ENCODE assay signal across 9 cellular contexts in genomic region chr2:69616755-69617154, GRCh38. TPM values are rescaled to one million over a fixed set of nuclear protein-coding genes. Genes with fewer than 3 reads are reported as not detected.
DNase-seq lines count a peak whose midpoint lies in the region; ATAC-seq and TF ChIP-seq lines count a peak whose summit lies in the region.
"Had no signal": no experiment of that assay in that cellular context is flagged by ENCODE, and none has a peak within 500 bp of the region (broad histone marks: within the 10 kb centered on the region; RNA-seq: fewer than 3 reads in every experiment).

No MANE protein-coding gene starts in this region.

- no peaks in the 10 kb centered on the region for H4K20me1 ChIP-seq in KMS-11 (ENCODE audit: insufficient read depth)

- H3K79me2 ChIP-seq in KMS-11 (ENCODE audit: insufficient read depth, low read depth), result peaks cover 28% of the 10 kb centered on the region; the same call in 1 of the 2 replicates

- DNase-seq in activated gamma-delta T cell treated with anti-CD3 and anti-CD28 coated beads, Interleukin-2, amount 50 U/mL, for 16 hours (ENCODE audit: low read depth), result peak; percentile 22
- DNase-seq in stimulated activated CD4-positive, alpha-beta T cell treated with anti-CD3 and anti-CD28 coated beads, Interleukin-15, amount 100 ng/mL, for 48 hours (ENCODE audit: low read depth in 2 of 2), result peak; percentile 30 to 38
- DNase-seq in colonic mucosa, result no peak
- DNase-seq: NCI-H187 had no signal

- no peak for TF ChIP-seq POLR2A in GM18505 (IDR thresholded peaks at IDR 0.05; ENCODE audit: borderline replicate concordance, extremely low read depth, insufficient read depth, insufficient read length)

- no peak overlapping the region for H2AFZ ChIP-seq in KMS-11 (ENCODE audit: low read depth)

- ATAC-seq in GM18870 (IDR thresholded peaks at IDR 0.05; ENCODE audit: unreplicated experiment) (peak; percentile 45), HG03571 (IDR thresholded peaks at IDR 0.05; ENCODE audit: unreplicated experiment) (no peak), GM21515 (IDR thresholded peaks at IDR 0.05; ENCODE audit: unreplicated experiment) (no peak), GM18505 (IDR thresholded peaks at IDR 0.05; ENCODE audit: unreplicated experiment) (no peak)

- H3K4me3 ChIP-seq in KMS-11 (IDR thresholded peaks at IDR 0.05; ENCODE audit: insufficient read depth, low read depth, low read length), result peak overlapping the region; percentile 55
- H3K4me3 ChIP-seq in colonic mucosa, result no peak overlapping the region

- TF ChIP-seq CTCF in KMS-11 (conservative IDR thresholded peaks at IDR 0.05; ENCODE audit: low read depth, low read length), result no peak
- TF ChIP-seq CTCF in colonic mucosa (IDR thresholded peaks at IDR 0.05), result no peak

- H3K9me3 ChIP-seq in colonic mucosa, result no peaks in the 10 kb centered on the region

- H3K27me3 ChIP-seq in KMS-11 (ENCODE audit: insufficient read depth, low read depth) (no peaks in the 10 kb centered on the region), colonic mucosa (no peaks in the 10 kb centered on the region)

- H3K36me3 ChIP-seq in KMS-11 (ENCODE audit: insufficient read depth), result no peaks in the 10 kb centered on the region
- H3K36me3 ChIP-seq in colonic mucosa, result no peaks in the 10 kb centered on the region

- no peak overlapping the region for H3K9ac ChIP-seq in KMS-11
- no peak overlapping the region for H3K9ac ChIP-seq in colonic mucosa (ENCODE audit: low read depth in 2 of 2, low read length in 2 of 2)

- H3K4me1 ChIP-seq in KMS-11 (ENCODE audit: low read depth, poor library complexity, severe bottlenecking) (peaks cover 50% of the 10 kb centered on the region), colonic mucosa (no peaks in the 10 kb centered on the region)

- H3K27ac ChIP-seq in KMS-11 (peak overlapping the region; percentile 9; the same call in 1 of the 2 replicates), colonic mucosa (no peak overlapping the region)

- H3K4me2 ChIP-seq in KMS-11, result peak overlapping the region; percentile 52

- intact Hi-C loops in colonic mucosa (cut with DNase I), result no loop called here

RNA-seq across cellular contexts. Expression of gene AAK1, which starts 26.8 kb away (rescaled TPM):
- 10 to 100 TPM; 33.5 to 41.7 TPM for total RNA-seq in colonic mucosa
